8 cellular contexts compared by ENCODE assay signal in the genomic region with DNA sequence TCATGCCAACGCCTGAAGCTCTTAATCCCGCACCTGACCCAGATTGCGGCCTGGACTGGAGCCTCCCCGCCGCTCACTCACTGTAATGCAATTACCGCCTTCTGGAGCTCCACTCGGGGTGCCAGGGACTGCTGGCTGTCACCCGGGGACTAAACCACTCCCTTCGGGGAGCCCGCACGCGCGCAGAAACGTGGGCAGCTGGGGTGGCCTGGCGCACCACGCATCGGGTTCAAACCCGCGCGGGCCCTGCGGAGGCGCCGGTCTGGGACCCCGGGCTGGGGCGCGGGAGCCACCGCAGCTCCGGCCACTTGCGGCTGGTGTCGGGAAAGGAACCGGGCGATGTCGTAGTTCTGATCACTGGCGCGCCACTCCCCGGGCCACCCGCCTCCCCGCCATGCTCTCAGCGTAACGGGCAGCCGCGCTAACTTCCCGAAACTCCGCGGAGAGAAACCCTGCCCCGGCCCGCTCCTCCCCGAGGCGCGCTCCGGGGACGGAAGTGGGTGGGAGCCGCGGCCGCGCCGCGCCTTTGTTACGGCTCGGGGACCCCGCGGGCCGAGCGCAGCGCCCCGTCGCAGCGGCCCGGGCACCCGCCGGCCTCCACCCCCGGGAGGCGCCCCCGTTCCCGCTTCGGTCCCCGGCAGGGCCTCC.
DNase-seq lines count a peak whose midpoint lies in the region; ATAC-seq, FAIRE-seq and TF ChIP-seq lines count a peak whose summit lies in the region.

No MANE protein-coding gene starts in this region.

- H3K4me3 Mint-ChIP-seq in astrocyte (ENCODE audit: unreplicated experiment), result peak overlapping the region; percentile 91

- peak overlapping the region; percentile 88 for H3K9ac ChIP-seq in astrocyte (ENCODE audit: low read length)
- H3K9ac ChIP-seq in skeletal muscle satellite cell (ENCODE audit: low read depth, low read length), result peak overlapping the region; percentile 84

- H3K27ac Mint-ChIP-seq in astrocyte (ENCODE audit: unreplicated experiment), result peak overlapping the region; percentile 26

- H3K4me3 ChIP-seq in astrocyte (ENCODE audit: insufficient read depth, low read depth, low read length), result peak overlapping the region; percentile 79
- H3K4me3 ChIP-seq in iPS DF 6.9 (ENCODE audit: low read length), result peak overlapping the region; percentile 77; the same call in 1 of the 2 replicates
- H3K4me3 ChIP-seq in skeletal muscle satellite cell (ENCODE audit: low read length), result peak overlapping the region; percentile 94

- H3K4me1 Mint-ChIP-seq in astrocyte (ENCODE audit: low read depth, unreplicated experiment), result peaks cover 20% of the 10 kb centered on the region

- H3K27ac ChIP-seq in astrocyte (ENCODE audit: low read depth, low read length) (peak overlapping the region; percentile 71), iPS DF 6.9 (ENCODE audit: low read length) (no peak overlapping the region)

- peak; percentile 38 to 56 for DNase-seq in AML-193 (lab: John Stamatoyannopoulos, UW)
- peak; percentile 55 to 58 for DNase-seq in SW 1271 (lab: John Stamatoyannopoulos, UW)
- DNase-seq in astrocyte (ENCODE audit: low read depth), result peak; percentile 28
- no peak for DNase-seq in iPS DF 6.9 (ENCODE audit: low read depth, low spot score)
- DNase-seq in H4 (ENCODE audit: low spot score), result no peak

- peak overlapping the region; percentile 79 for H2AFZ ChIP-seq in astrocyte (ENCODE audit: low read depth, low read length)

- H3K27me3 ChIP-seq in astrocyte (ENCODE audit: insufficient read depth, low read length) (no peaks in the 10 kb centered on the region), iPS DF 6.9 (ENCODE audit: control insufficient read depth, insufficient read depth, low read length) (peaks cover 8% of the 10 kb centered on the region; the same call in 1 of the 2 replicates), skeletal muscle satellite cell (ENCODE audit: control insufficient read depth, insufficient read depth, low read length) (peaks cover 15% of the 10 kb centered on the region)

- TF ChIP-seq CTCF in astrocyte (IDR thresholded peaks at IDR 0.05; ENCODE audit: insufficient read depth, low read depth, low read length), result no peak

- no peaks in the 10 kb centered on the region for H3K9me3 ChIP-seq in astrocyte (ENCODE audit: insufficient read depth, low read depth, low read length)
- H3K9me3 ChIP-seq in iPS DF 6.9 (ENCODE audit: control insufficient read depth, insufficient read depth, low read length), result no peaks in the 10 kb centered on the region
- no peaks in the 10 kb centered on the region for H3K9me3 ChIP-seq in skeletal muscle satellite cell (replicated peaks; ENCODE audit: low read length)

- peaks cover 2% of the 10 kb centered on the region for H3K9me3 Mint-ChIP-seq in astrocyte (ENCODE audit: unreplicated experiment)

- no peak for FAIRE-seq in astrocyte (lab: Jason Lieb, UNC)

- H3K79me2 ChIP-seq in astrocyte (ENCODE audit: insufficient read depth, low read length), result peaks cover 59% of the 10 kb centered on the region

- peaks cover 43% of the 10 kb centered on the region for H4K20me1 ChIP-seq in astrocyte (ENCODE audit: insufficient read depth, low read length)

- WGBS in iPS DF 6.9 (ENCODE audit: insufficient coverage, insufficient read length), result no CpG with 5 or more reads among the region's 77 CpGs

- H3K27me3 Mint-ChIP-seq in astrocyte (ENCODE audit: low read depth, unreplicated experiment), result peaks cover 11% of the 10 kb centered on the region

- H3K36me3 ChIP-seq in astrocyte (ENCODE audit: insufficient read depth, low read length), result no peaks in the 10 kb centered on the region
- no peaks in the 10 kb centered on the region for H3K36me3 ChIP-seq in iPS DF 6.9 (ENCODE audit: control insufficient read depth, insufficient read depth, low read length)
- no peaks in the 10 kb centered on the region for H3K36me3 ChIP-seq in skeletal muscle satellite cell (ENCODE audit: insufficient read depth, low read length)

- peak overlapping the region; percentile 96 for H3K4me2 ChIP-seq in astrocyte (ENCODE audit: low read length)
- peak overlapping the region; percentile 87 for H3K4me2 ChIP-seq in skeletal muscle satellite cell (ENCODE audit: low read length)

- peaks cover 2% of the 10 kb centered on the region for H3K36me3 Mint-ChIP-seq in astrocyte (ENCODE audit: low read depth, unreplicated experiment)

- peak; percentile 45 for ATAC-seq in GM19043 (IDR thresholded peaks at IDR 0.05; ENCODE audit: low read depth, unreplicated experiment)
- peak; percentile 37 for ATAC-seq in HG03280 (IDR thresholded peaks at IDR 0.05; ENCODE audit: unreplicated experiment)

- H3K4me1 ChIP-seq in astrocyte (ENCODE audit: insufficient read depth, low read length) (peaks cover 20% of the 10 kb centered on the region), iPS DF 6.9 (ENCODE audit: control insufficient read depth, insufficient read depth, low read length) (no peaks in the 10 kb centered on the region), skeletal muscle satellite cell (ENCODE audit: control insufficient read depth, insufficient read depth, low read length) (peaks cover 15% of the 10 kb centered on the region)

Comparison
In these comparisons a context has a peak if more than half of its experiments do, and no peak if none do; other contexts are left out.
1. DNase-seq: peak in AML-193 (2 of 2), SW 1271 (2 of 2) and astrocyte (single experiment); none in iPS DF 6.9 (single experiment) and H4 (single experiment).
2. Peak in every context shown above with its lines, with median percentiles within 50 percentile points of each other: H3K4me3 ChIP-seq.